1 cellular context compared by ENCODE assay signal in the genomic region with DNA sequence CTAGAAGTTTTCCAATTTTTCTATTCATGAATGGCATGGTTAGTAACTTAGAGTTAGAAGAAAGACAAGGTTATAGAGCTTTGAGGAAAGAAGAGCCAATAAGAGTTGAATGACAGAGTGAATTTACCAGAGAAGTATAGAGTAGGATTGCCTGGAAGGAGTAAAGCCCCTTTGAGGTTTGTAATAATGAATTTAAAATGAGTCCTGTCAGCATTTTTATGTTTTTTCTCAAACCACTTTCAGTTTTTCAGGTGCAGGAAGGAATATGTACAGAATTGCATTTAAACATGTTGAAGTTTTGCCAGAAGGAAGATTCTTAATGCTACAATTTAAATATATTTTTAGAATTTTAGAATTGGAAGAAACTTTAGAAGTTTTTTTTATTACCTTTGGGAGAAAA.
TF ChIP-seq lines count a peak whose summit lies in the region.

No MANE protein-coding gene starts in this region.

TF ChIP-seq in HepG2, 621 proteins besides CTCF, POLR2A, EP300 and RAD21 (continued from another document):
- TF ChIP-seq, protein P1, sequence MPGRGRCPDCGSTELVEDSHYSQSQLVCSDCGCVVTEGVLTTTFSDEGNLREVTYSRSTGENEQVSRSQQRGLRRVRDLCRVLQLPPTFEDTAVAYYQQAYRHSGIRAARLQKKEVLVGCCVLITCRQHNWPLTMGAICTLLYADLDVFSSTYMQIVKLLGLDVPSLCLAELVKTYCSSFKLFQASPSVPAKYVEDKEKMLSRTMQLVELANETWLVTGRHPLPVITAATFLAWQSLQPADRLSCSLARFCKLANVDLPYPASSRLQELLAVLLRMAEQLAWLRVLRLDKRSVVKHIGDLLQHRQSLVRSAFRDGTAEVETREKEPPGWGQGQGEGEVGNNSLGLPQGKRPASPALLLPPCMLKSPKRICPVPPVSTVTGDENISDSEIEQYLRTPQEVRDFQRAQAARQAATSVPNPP (CRISPR knock-in tag; IDR thresholded peaks at IDR 0.05): no peak
- peak; percentile 59 to 87 for TF ChIP-seq MAFK (conservative IDR thresholded peaks at IDR 0.05 in 1 of 2, IDR thresholded peaks at IDR 0.05 in 1 of 2; ENCODE audit: low read length in 2 of 2)
